Comparison of ENCODE assay signal across 2 cellular contexts in the genomic region with DNA sequence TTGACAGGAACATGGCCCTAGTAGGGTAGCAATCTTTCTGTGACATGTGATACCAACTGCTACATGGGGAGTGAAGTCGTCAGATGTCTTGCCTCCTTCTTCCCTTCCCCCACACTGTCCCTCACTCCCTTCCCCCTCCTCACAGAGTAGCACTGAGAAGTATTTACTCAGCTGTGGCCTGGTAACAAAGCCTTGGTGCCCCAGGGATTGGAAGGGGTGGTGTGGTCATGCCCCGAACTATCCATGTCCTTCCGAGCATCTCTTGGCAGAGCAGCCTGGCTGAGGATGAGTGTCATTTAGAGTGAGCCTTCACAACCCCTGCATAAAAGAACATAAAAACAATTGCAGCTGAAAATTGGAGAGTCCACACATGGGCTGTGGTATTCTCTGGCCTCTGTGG.
A peak's percentile ranks its signal among the peaks of the same experiment; 100 is the strongest.
TF ChIP-seq lines count a peak whose summit lies in the region.

No MANE protein-coding gene starts in this region.

TF ChIP-seq in HEK293, 187 proteins besides CTCF, POLR2A, EP300 and RAD21:
- TF ChIP-seq KLF9 (tag by site-specific recombination; IDR thresholded peaks at IDR 0.05; ENCODE audit: low read depth) (no peak), ZNF302 (tag by site-specific recombination; IDR thresholded peaks at IDR 0.05; ENCODE audit: low read depth) (no peak), WT1 (tag by site-specific recombination; IDR thresholded peaks at IDR 0.05) (peak; percentile 24; the same call in 1 of the 2 replicates), ZBTB44 (tag by site-specific recombination; IDR thresholded peaks at IDR 0.05) (no peak)
- TF ChIP-seq, protein P1, sequence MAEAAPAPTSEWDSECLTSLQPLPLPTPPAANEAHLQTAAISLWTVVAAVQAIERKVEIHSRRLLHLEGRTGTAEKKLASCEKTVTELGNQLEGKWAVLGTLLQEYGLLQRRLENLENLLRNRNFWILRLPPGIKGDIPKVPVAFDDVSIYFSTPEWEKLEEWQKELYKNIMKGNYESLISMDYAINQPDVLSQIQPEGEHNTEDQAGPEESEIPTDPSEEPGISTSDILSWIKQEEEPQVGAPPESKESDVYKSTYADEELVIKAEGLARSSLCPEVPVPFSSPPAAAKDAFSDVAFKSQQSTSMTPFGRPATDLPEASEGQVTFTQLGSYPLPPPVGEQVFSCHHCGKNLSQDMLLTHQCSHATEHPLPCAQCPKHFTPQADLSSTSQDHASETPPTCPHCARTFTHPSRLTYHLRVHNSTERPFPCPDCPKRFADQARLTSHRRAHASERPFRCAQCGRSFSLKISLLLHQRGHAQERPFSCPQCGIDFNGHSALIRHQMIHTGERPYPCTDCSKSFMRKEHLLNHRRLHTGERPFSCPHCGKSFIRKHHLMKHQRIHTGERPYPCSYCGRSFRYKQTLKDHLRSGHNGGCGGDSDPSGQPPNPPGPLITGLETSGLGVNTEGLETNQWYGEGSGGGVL (tag by site-specific recombination; IDR thresholded peaks at IDR 0.05): peak; percentile 55

TF ChIP-seq in K562, 482 proteins besides CTCF, POLR2A, EP300 and RAD21 (continues in another document):
- TF ChIP-seq NCOR1 (IDR thresholded peaks at IDR 0.05) (0 out of 2 replicates have a peak, but pooled peaks have one; percentile 19), ZNF76 (CRISPR knock-in tag; IDR thresholded peaks at IDR 0.05; ENCODE audit: borderline replicate concordance) (no peak), ARID1B (IDR thresholded peaks at IDR 0.05) (peak; percentile 56), CREBBP (IDR thresholded peaks at IDR 0.05; ENCODE audit: low read depth, low read length) (no peak), HNRNPK (IDR thresholded peaks at IDR 0.05; ENCODE audit: low read depth, low read length, poor library complexity, severe bottlenecking) (no peak), CGGBP1 (CRISPR knock-in tag; IDR thresholded peaks at IDR 0.05) (no peak), ZNF583 (CRISPR knock-in tag; IDR thresholded peaks at IDR 0.05) (no peak), NCOA4 (IDR thresholded peaks at IDR 0.05; ENCODE audit: partially characterized antibody) (no peak), MAFG (tag; conservative IDR thresholded peaks at IDR 0.05) (no peak), CHD2 (IDR thresholded peaks at IDR 0.05; ENCODE audit: low read depth, low read length) (no peak), SAFB2 (IDR thresholded peaks at IDR 0.05; ENCODE audit: borderline replicate concordance, low read depth, low read length, severe bottlenecking) (no peak), MECOM (CRISPR knock-in tag; IDR thresholded peaks at IDR 0.05) (no peak), TCF3 (CRISPR knock-in tag; IDR thresholded peaks at IDR 0.05) (0 out of 2 replicates have a peak, but pooled peaks have one; percentile 35), ZNF146 (CRISPR knock-in tag; IDR thresholded peaks at IDR 0.05; ENCODE audit: unreplicated experiment) (no peak), CTBP1 (IDR thresholded peaks at IDR 0.05; ENCODE audit: borderline replicate concordance) (peak; percentile 38; the same call in 1 of the 2 replicates), NFXL1 (CRISPR knock-in tag; IDR thresholded peaks at IDR 0.05) (no peak), ELF4 (CRISPR knock-in tag; IDR thresholded peaks at IDR 0.05) (no peak), TFAP4 (CRISPR knock-in tag; IDR thresholded peaks at IDR 0.05; ENCODE audit: borderline replicate concordance) (peak; percentile 56; the same call in 1 of the 2 replicates), ZNF444 (CRISPR knock-in tag; IDR thresholded peaks at IDR 0.05) (no peak), SRSF1 (IDR thresholded peaks at IDR 0.05; ENCODE audit: low read depth, low read length) (no peak), CHD4 (IDR thresholded peaks at IDR 0.05; ENCODE audit: insufficient read depth, insufficient replicate concordance, low read depth, low read length, poor library complexity, severe bottlenecking) (no peak), SP1 (CRISPR knock-in tag; IDR thresholded peaks at IDR 0.05) (no peak), NFRKB (IDR thresholded peaks at IDR 0.05; ENCODE audit: low read depth) (no peak), RBM15 (IDR thresholded peaks at IDR 0.05; ENCODE audit: insufficient read depth, low read length) (no peak), PPARD (CRISPR knock-in tag; IDR thresholded peaks at IDR 0.05) (no peak), THRAP3 (IDR thresholded peaks at IDR 0.05; ENCODE audit: borderline replicate concordance) (no peak), CBFA2T3 (IDR thresholded peaks at IDR 0.05) (peak; percentile 65), TAL1 (IDR thresholded peaks at IDR 0.05) (peak; percentile 26; the same call in 1 of the 2 replicates), TAF9B (IDR thresholded peaks at IDR 0.05; ENCODE audit: partially characterized antibody) (no peak), FOXJ2 (tag; IDR thresholded peaks at IDR 0.05) (0 out of 2 replicates have a peak, but pooled peaks have one; percentile 13), MTA2 (IDR thresholded peaks at IDR 0.05; ENCODE audit: low read depth) (0 out of 2 replicates have a peak, but pooled peaks have one; percentile 20), HMGN3 (IDR thresholded peaks at IDR 0.05; ENCODE audit: borderline replicate concordance, extremely low read depth, insufficient read length, low read depth, low read length) (no peak), SOX6 (IDR thresholded peaks at IDR 0.05) (peak; percentile 41; the same call in 1 of the 2 replicates), CBFA2T2 (conservative IDR thresholded peaks at IDR 0.05) (peak; percentile 24; the same call in 1 of the 2 replicates)
- TF ChIP-seq, protein P2, sequence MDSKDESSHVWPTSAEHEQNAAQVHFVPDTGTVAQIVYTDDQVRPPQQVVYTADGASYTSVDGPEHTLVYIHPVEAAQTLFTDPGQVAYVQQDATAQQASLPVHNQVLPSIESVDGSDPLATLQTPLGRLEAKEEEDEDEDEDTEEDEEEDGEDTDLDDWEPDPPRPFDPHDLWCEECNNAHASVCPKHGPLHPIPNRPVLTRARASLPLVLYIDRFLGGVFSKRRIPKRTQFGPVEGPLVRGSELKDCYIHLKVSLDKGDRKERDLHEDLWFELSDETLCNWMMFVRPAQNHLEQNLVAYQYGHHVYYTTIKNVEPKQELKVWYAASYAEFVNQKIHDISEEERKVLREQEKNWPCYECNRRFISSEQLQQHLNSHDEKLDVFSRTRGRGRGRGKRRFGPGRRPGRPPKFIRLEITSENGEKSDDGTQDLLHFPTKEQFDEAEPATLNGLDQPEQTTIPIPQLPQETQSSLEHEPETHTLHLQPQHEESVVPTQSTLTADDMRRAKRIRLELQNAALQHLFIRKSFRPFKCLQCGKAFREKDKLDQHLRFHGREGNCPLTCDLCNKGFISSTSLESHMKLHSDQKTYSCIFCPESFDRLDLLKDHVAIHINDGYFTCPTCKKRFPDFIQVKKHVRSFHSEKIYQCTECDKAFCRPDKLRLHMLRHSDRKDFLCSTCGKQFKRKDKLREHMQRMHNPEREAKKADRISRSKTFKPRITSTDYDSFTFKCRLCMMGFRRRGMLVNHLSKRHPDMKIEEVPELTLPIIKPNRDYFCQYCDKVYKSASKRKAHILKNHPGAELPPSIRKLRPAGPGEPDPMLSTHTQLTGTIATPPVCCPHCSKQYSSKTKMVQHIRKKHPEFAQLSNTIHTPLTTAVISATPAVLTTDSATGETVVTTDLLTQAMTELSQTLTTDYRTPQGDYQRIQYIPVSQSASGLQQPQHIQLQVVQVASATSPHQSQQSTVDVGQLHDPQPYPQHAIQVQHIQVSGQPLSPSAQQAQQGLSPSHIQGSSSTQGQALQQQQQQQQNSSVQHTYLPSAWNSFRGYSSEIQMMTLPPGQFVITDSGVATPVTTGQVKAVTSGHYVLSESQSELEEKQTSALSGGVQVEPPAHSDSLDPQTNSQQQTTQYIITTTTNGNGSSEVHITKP (IDR thresholded peaks at IDR 0.05; ENCODE audit: partially characterized antibody): no peak
- TF ChIP-seq, protein P3, sequence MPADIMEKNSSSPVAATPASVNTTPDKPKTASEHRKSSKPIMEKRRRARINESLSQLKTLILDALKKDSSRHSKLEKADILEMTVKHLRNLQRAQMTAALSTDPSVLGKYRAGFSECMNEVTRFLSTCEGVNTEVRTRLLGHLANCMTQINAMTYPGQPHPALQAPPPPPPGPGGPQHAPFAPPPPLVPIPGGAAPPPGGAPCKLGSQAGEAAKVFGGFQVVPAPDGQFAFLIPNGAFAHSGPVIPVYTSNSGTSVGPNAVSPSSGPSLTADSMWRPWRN (IDR thresholded peaks at IDR 0.05; ENCODE audit: low read depth): no peak
- TF ChIP-seq, protein P4, sequence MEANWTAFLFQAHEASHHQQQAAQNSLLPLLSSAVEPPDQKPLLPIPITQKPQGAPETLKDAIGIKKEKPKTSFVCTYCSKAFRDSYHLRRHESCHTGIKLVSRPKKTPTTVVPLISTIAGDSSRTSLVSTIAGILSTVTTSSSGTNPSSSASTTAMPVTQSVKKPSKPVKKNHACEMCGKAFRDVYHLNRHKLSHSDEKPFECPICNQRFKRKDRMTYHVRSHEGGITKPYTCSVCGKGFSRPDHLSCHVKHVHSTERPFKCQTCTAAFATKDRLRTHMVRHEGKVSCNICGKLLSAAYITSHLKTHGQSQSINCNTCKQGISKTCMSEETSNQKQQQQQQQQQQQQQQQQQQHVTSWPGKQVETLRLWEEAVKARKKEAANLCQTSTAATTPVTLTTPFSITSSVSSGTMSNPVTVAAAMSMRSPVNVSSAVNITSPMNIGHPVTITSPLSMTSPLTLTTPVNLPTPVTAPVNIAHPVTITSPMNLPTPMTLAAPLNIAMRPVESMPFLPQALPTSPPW (CRISPR knock-in tag; IDR thresholded peaks at IDR 0.05): no peak
- TF ChIP-seq, protein P5, sequence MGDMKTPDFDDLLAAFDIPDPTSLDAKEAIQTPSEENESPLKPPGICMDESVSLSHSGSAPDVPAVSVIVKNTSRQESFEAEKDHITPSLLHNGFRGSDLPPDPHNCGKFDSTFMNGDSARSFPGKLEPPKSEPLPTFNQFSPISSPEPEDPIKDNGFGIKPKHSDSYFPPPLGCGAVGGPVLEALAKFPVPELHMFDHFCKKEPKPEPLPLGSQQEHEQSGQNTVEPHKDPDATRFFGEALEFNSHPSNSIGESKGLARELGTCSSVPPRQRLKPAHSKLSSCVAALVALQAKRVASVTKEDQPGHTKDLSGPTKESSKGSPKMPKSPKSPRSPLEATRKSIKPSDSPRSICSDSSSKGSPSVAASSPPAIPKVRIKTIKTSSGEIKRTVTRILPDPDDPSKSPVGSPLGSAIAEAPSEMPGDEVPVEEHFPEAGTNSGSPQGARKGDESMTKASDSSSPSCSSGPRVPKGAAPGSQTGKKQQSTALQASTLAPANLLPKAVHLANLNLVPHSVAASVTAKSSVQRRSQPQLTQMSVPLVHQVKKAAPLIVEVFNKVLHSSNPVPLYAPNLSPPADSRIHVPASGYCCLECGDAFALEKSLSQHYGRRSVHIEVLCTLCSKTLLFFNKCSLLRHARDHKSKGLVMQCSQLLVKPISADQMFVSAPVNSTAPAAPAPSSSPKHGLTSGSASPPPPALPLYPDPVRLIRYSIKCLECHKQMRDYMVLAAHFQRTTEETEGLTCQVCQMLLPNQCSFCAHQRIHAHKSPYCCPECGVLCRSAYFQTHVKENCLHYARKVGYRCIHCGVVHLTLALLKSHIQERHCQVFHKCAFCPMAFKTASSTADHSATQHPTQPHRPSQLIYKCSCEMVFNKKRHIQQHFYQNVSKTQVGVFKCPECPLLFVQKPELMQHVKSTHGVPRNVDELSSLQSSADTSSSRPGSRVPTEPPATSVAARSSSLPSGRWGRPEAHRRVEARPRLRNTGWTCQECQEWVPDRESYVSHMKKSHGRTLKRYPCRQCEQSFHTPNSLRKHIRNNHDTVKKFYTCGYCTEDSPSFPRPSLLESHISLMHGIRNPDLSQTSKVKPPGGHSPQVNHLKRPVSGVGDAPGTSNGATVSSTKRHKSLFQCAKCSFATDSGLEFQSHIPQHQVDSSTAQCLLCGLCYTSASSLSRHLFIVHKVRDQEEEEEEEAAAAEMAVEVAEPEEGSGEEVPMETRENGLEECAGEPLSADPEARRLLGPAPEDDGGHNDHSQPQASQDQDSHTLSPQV (IDR thresholded peaks at IDR 0.05): no peak
- TF ChIP-seq, protein P6, sequence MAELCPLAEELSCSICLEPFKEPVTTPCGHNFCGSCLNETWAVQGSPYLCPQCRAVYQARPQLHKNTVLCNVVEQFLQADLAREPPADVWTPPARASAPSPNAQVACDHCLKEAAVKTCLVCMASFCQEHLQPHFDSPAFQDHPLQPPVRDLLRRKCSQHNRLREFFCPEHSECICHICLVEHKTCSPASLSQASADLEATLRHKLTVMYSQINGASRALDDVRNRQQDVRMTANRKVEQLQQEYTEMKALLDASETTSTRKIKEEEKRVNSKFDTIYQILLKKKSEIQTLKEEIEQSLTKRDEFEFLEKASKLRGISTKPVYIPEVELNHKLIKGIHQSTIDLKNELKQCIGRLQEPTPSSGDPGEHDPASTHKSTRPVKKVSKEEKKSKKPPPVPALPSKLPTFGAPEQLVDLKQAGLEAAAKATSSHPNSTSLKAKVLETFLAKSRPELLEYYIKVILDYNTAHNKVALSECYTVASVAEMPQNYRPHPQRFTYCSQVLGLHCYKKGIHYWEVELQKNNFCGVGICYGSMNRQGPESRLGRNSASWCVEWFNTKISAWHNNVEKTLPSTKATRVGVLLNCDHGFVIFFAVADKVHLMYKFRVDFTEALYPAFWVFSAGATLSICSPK (IDR thresholded peaks at IDR 0.05; ENCODE audit: borderline replicate concordance): no peak
- TF ChIP-seq, protein P7, sequence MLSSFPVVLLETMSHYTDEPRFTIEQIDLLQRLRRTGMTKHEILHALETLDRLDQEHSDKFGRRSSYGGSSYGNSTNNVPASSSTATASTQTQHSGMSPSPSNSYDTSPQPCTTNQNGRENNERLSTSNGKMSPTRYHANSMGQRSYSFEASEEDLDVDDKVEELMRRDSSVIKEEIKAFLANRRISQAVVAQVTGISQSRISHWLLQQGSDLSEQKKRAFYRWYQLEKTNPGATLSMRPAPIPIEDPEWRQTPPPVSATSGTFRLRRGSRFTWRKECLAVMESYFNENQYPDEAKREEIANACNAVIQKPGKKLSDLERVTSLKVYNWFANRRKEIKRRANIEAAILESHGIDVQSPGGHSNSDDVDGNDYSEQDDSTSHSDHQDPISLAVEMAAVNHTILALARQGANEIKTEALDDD (IDR thresholded peaks at IDR 0.05): no peak
